In genomic region chr21:38925923-38926322, GRCh38 we compare ENCODE assay signal across 8 cellular contexts.
A peak's percentile ranks its signal among the peaks of the same experiment; 100 is the strongest.
DNase-seq lines count a peak whose midpoint lies in the region; ATAC-seq and TF ChIP-seq lines count a peak whose summit lies in the region.

No MANE protein-coding gene starts in this region.

- no peak for ATAC-seq in GM21737 (IDR thresholded peaks at IDR 0.05; ENCODE audit: unreplicated experiment)

- TF ChIP-seq CTCF in colonic mucosa (IDR thresholded peaks at IDR 0.05), result no peak

- H3K27me3 ChIP-seq in colonic mucosa, result no peaks in the 10 kb centered on the region

- H3K9me3 ChIP-seq in colonic mucosa (no peaks in the 10 kb centered on the region), mesodermal cell (ENCODE audit: control insufficient read depth, low read length) (peaks cover 15% of the 10 kb centered on the region)

- intact Hi-C loops in colonic mucosa (cut with DNase I), result no loop called here

- H3K4me3 ChIP-seq in colonic mucosa, result peak overlapping the region; percentile 18
- H3K4me3 ChIP-seq in mesodermal cell (ENCODE audit: extremely low read depth, insufficient read depth, low read length, poor library complexity, severe bottlenecking), result no peak overlapping the region

- H3K27ac ChIP-seq in colonic mucosa (peak overlapping the region; percentile 50), mesodermal cell (ENCODE audit: low read depth, low read length, severe bottlenecking) (peak overlapping the region; percentile 29)

- H3K9ac ChIP-seq in colonic mucosa (ENCODE audit: low read depth in 2 of 2, low read length in 2 of 2), result peak overlapping the region; percentile 36 to 84

- DNase-seq in A172 (ENCODE audit: low spot score) (peak; percentile 91), LoVo (ENCODE audit: low spot score) (peak; percentile 42), colonic mucosa (no peak), cerebellum (ENCODE audit: low spot score) (no peak), SHP77 treated with DMSO at 0.1 percent for 48 hours (lab: John Stamatoyannopoulos, UW) (no peak)
- no peak for DNase-seq in activated naive CD4-positive, alpha-beta T cell treated with Interleukin-2 at 50 U/mL for 16 hours

- H3K4me1 ChIP-seq in colonic mucosa, result no peaks in the 10 kb centered on the region
- peaks cover 25% of the 10 kb centered on the region for H3K4me1 ChIP-seq in mesodermal cell (ENCODE audit: control insufficient read depth, insufficient read depth, low read length, poor library complexity, severe bottlenecking)

- H3K36me3 ChIP-seq in colonic mucosa (no peaks in the 10 kb centered on the region), mesodermal cell (ENCODE audit: control insufficient read depth, insufficient read depth, low read length) (no peaks in the 10 kb centered on the region)

- WGBS in mesodermal cell (ENCODE audit: insufficient coverage in 2 of 2), 2 experiments, result 73 to 80% methylated on average over 1 to 3 of the region's 7 CpGs

Comparison
In these comparisons a context has a peak if more than half of its experiments do, and no peak if none do; other contexts are left out.
1. DNase-seq: peak in A172 (single experiment) and LoVo (single experiment); none in colonic mucosa (single experiment), activated naive CD4-positive, alpha-beta T cell treated with Interleukin-2 at 50 U/mL for 16 hours (single experiment), cerebellum (single experiment) and SHP77 treated with DMSO at 0.1 percent for 48 hours (single experiment).